In the genomic region with DNA sequence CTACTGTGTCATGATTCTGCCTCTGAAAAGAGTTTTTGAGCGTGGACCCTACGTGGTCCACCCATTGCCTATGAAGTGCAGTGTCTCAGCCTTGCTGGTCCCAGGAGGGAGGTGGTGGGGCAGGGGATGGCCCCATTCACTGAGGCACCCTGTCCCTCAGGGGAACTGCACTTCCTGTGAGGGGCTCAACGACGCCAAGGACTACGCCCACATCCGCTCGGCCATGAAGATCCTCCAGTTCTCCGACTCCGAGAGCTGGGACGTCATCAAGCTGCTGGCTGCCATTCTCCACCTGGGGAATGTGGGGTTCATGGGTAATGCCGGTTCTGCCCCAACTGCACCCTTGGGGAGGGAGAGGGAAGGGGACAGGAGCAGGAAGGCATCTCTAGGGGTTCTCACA, we compare ENCODE assay signal across 18 cellular contexts. TPM values are rescaled to one million over a fixed set of nuclear protein-coding genes. Genes with fewer than 3 reads are reported as not detected.
DNase-seq lines count a peak whose midpoint lies in the region; ATAC-seq and TF ChIP-seq lines count a peak whose summit lies in the region.
"Had no signal": no experiment of that assay in that cellular context is flagged by ENCODE, and none has a peak within 500 bp of the region (broad histone marks: within the 10 kb centered on the region; RNA-seq: fewer than 3 reads in every experiment).

No MANE protein-coding gene starts in this region.

- DNase-seq in coronary artery (ENCODE audit: low spot score) (peak; percentile 59), PC-3 (no peak), left colon (no peak), SHP77 treated with DMSO at 0.1 percent for 48 hours (lab: John Stamatoyannopoulos, UW) (no peak)
- DNase-seq: activated naive CD4-positive, alpha-beta T cell treated with anti-CD3 and anti-CD28 coated beads, Interleukin-2, amount 50 U/mL, for 16 hours; DMS53; foreskin melanocyte; mucosa of descending colon; NCI-H2029 treated with DMSO at 0.1 percent for 48 hours; NCI-H82; Right ventricle myocardium superior had no signal

- H4K20me1 ChIP-seq in BLaER1, result no peaks in the 10 kb centered on the region
- H4K20me1 ChIP-seq in PC-3 (ENCODE audit: low read length), result no peaks in the 10 kb centered on the region

- no peaks in the 10 kb centered on the region for H3K9me2 ChIP-seq in PC-3 (replicated peaks; ENCODE audit: low read length)

- ATAC-seq in GM18868 (IDR thresholded peaks at IDR 0.05; ENCODE audit: unreplicated experiment), result peak; percentile 50
- ATAC-seq in HG02623 (IDR thresholded peaks at IDR 0.05; ENCODE audit: unreplicated experiment), result peak; percentile 46
- ATAC-seq in PC-3, result no peak
- ATAC-seq in left colon, result no peak
- ATAC-seq in HG03175 (IDR thresholded peaks at IDR 0.05; ENCODE audit: unreplicated experiment), result no peak
- ATAC-seq: HCT116, mucosa of descending colon had no signal

- intact Hi-C loops in PC-3 (cut with micrococcal nuclease) (no loop called here), left colon (cut with DNase I, micrococcal nuclease) (no loop called here)

- H3F3A ChIP-seq in PC-3 (ENCODE audit: low read length, unreplicated experiment), result no peaks in the 10 kb centered on the region

- H2AFZ ChIP-seq in PC-3 (ENCODE audit: low read length), result no peak overlapping the region

- H3K9me3 ChIP-seq in BLaER1 (no peaks in the 10 kb centered on the region), PC-3 (ENCODE audit: low read length) (no peaks in the 10 kb centered on the region)
- H3K9me3 ChIP-seq: breast epithelium, mucosa of descending colon, tibial nerve had no signal

- H3K4me1 ChIP-seq in BLaER1, result peaks cover 69% of the 10 kb centered on the region
- H3K4me1 ChIP-seq in PC-3 (ENCODE audit: insufficient read depth, low read length), result peaks cover 4% of the 10 kb centered on the region; the same call in 1 of the 2 replicates
- H3K4me1 ChIP-seq: breast epithelium had no signal

- no peaks in the 10 kb centered on the region for H3K36me3 ChIP-seq in BLaER1
- H3K36me3 ChIP-seq in PC-3 (ENCODE audit: low read depth, low read length), result no peaks in the 10 kb centered on the region
- H3K36me3 ChIP-seq: breast epithelium, tibial nerve had no signal

- H3K79me2 ChIP-seq in PC-3 (ENCODE audit: low read length), result no peaks in the 10 kb centered on the region

- no TSS peak for BruUV-seq in PC-3 (replicated peaks; lab: Mats Ljungman, UMichigan)

- H3K27me3 ChIP-seq in BLaER1 (no peaks in the 10 kb centered on the region), PC-3 (ENCODE audit: low read length) (no peaks in the 10 kb centered on the region)
- H3K27me3 ChIP-seq: breast epithelium, tibial nerve had no signal

- TF ChIP-seq CTCF in coronary artery (IDR thresholded peaks at IDR 0.05) (no peak), PC-3 (conservative IDR thresholded peaks at IDR 0.05; ENCODE audit: low read depth, low read length) (no peak)

- H3K9ac ChIP-seq in BLaER1 (peak overlapping the region; percentile 43; the same call in 1 of the 2 replicates), PC-3 (ENCODE audit: low read length) (no peak overlapping the region)

- POLR2A ChIA-PET in PC-3 (lab: Charles Lee; ENCODE audit: unreplicated experiment), result no interaction called here

- peak overlapping the region; percentile 86 for H3K4me2 ChIP-seq in BLaER1
- H3K4me2 ChIP-seq in PC-3 (ENCODE audit: low read length), result no peak overlapping the region

- H3K4me3 ChIP-seq in BLaER1 (peak overlapping the region; percentile 42), coronary artery (no peak overlapping the region), PC-3 (ENCODE audit: low read length) (no peak overlapping the region)
- H3K4me3 ChIP-seq: breast epithelium, mucosa of descending colon, tibial nerve had no signal

- peak overlapping the region; percentile 70 for H3K27ac ChIP-seq in BLaER1
- H3K27ac ChIP-seq in coronary artery, result no peak overlapping the region
- no peak overlapping the region for H3K27ac ChIP-seq in PC-3 (ENCODE audit: low read length)
- H3K27ac ChIP-seq: breast epithelium, tibial nerve had no signal

- CTCF ChIA-PET in PC-3 (lab: Charles Lee), result no interaction called here

RNA-seq across cellular contexts. Expression of a gene that starts 42.5 kb away (rescaled TPM):
- total RNA-seq in PC-3 (2014; rRNA removed) (28.0 and 37.8 TPM in 2 replicates), left colon (100 to 1,000 TPM; 244 to 262 TPM)

RNA-seq across cellular contexts. Expression of a gene that starts 51.7 kb away (rescaled TPM):
- total RNA-seq in PC-3 (2014; rRNA removed) (51.4 and 63.6 TPM in 2 replicates), left colon (10 to 100 TPM; 32.9 to 39.5 TPM)

Comparison
In these comparisons a context has a peak if more than half of its experiments do, and no peak if none do; other contexts are left out.
1. ATAC-seq: peak in GM18868 (single experiment) and HG02623 (single experiment); none in PC-3 (single experiment), left colon (single experiment) and HG03175 (single experiment).